Comparison of ENCODE assay signal across 9 cellular contexts in genomic region chr1:7962636-7963377, GRCh38. TPM values are rescaled to one million over a fixed set of nuclear protein-coding genes. Genes with fewer than 3 reads are reported as not detected.
DNase-seq lines count a peak whose midpoint lies in the region; ATAC-seq and TF ChIP-seq lines count a peak whose summit lies in the region.
"Had no signal": no experiment of that assay in that cellular context is flagged by ENCODE, and none has a peak within 500 bp of the region (broad histone marks: within the 10 kb centered on the region; RNA-seq: fewer than 3 reads in every experiment).

No MANE protein-coding gene starts in this region.

- H3K36me3 Mint-ChIP-seq in activated naive CD8-positive, alpha-beta T cell treated with anti-CD3 and anti-CD28 coated beads for 36 hours = peaks cover 55% of the 10 kb centered on the region
- H3K36me3 Mint-ChIP-seq in type B pancreatic cell = peaks cover 22% of the 10 kb centered on the region

- H3K27me3 Mint-ChIP-seq in activated naive CD8-positive, alpha-beta T cell treated with anti-CD3 and anti-CD28 coated beads for 36 hours = no peaks in the 10 kb centered on the region
- H3K27me3 Mint-ChIP-seq in type B pancreatic cell = no peaks in the 10 kb centered on the region

- peak overlapping the region; percentile 97 for H3K27ac Mint-ChIP-seq in activated naive CD8-positive, alpha-beta T cell treated with anti-CD3 and anti-CD28 coated beads for 36 hours
- H3K27ac Mint-ChIP-seq in type B pancreatic cell = peak overlapping the region; percentile 95

- intact Hi-C loops in left ventricle myocardium inferior (cut with micrococcal nuclease) = no loop called here
- intact Hi-C loops in Right ventricle myocardium inferior (cut with DNase I) = no loop called here

- H3K27me3 ChIP-seq in left ventricle myocardium inferior (ENCODE audit: low read depth) (no peaks in the 10 kb centered on the region), kidney epithelial cell (ENCODE audit: control insufficient read depth, insufficient read depth, low read length) (no peaks in the 10 kb centered on the region)

- H3K4me3 ChIP-seq in left ventricle myocardium inferior (peak overlapping the region; percentile 76), kidney epithelial cell (ENCODE audit: low read depth, low read length) (peak overlapping the region; percentile 92)

- H3K4me1 Mint-ChIP-seq in activated naive CD8-positive, alpha-beta T cell treated with anti-CD3 and anti-CD28 coated beads for 36 hours = peaks cover 48% of the 10 kb centered on the region
- peaks cover 22% of the 10 kb centered on the region for H3K4me1 Mint-ChIP-seq in type B pancreatic cell (ENCODE audit: unreplicated experiment)

- no peaks in the 10 kb centered on the region for H3K9me3 Mint-ChIP-seq in activated naive CD8-positive, alpha-beta T cell treated with anti-CD3 and anti-CD28 coated beads for 36 hours
- H3K9me3 Mint-ChIP-seq in type B pancreatic cell = no peaks in the 10 kb centered on the region

- no peak for ATAC-seq in Right ventricle myocardium inferior
- no peak for ATAC-seq in GM18861 (IDR thresholded peaks at IDR 0.05; ENCODE audit: unreplicated experiment)

- peak overlapping the region; percentile 98 for H3K4me3 Mint-ChIP-seq in activated naive CD8-positive, alpha-beta T cell treated with anti-CD3 and anti-CD28 coated beads for 36 hours
- peak overlapping the region; percentile 95 for H3K4me3 Mint-ChIP-seq in type B pancreatic cell

- DNase-seq in left ventricle myocardium inferior = no peak
- no peak for DNase-seq in Right ventricle myocardium inferior (ENCODE audit: missing footprints)
- DNase-seq in activated naive CD8-positive, alpha-beta T cell treated with anti-CD3 and anti-CD28 coated beads for 36 hours = no peak
- no peak for DNase-seq in kidney epithelial cell (ENCODE audit: low read depth)
- no peak for DNase-seq in type B pancreatic cell (ENCODE audit: extremely low spot score, unreplicated experiment)
- no peak for DNase-seq in NCI-H2227 treated with DMSO at 0.1 percent for 48 hours (lab: John Stamatoyannopoulos, UW)
- no peak for DNase-seq in caudate nucleus (lab: John Stamatoyannopoulos, UW)
- DNase-seq: hippocampal formation had no signal

- H3K4me1 ChIP-seq in left ventricle myocardium inferior = peaks cover 69% of the 10 kb centered on the region

- H3K27ac ChIP-seq in left ventricle myocardium inferior (replicated peaks) (peak overlapping the region; percentile 92), caudate nucleus (ENCODE audit: low read depth, low read length) (no peak overlapping the region)

- H3K36me3 ChIP-seq in left ventricle myocardium inferior (peaks cover 48% of the 10 kb centered on the region), kidney epithelial cell (ENCODE audit: control insufficient read depth, insufficient read depth, low read length) (peaks cover 7% of the 10 kb centered on the region)

- TF ChIP-seq CTCF in left ventricle myocardium inferior (IDR thresholded peaks at IDR 0.05; ENCODE audit: borderline replicate concordance) = no peak
- no peak for TF ChIP-seq CTCF in kidney epithelial cell (IDR thresholded peaks at IDR 0.05; ENCODE audit: insufficient read depth, low read length, poor library complexity, severe bottlenecking)
- no peak for TF ChIP-seq CTCF in type B pancreatic cell (conservative IDR thresholded peaks at IDR 0.05)

- H3K9me3 ChIP-seq in left ventricle myocardium inferior (replicated peaks) = no peaks in the 10 kb centered on the region

RNA-seq across cellular contexts. Expression of gene PARK7, which starts 1.3 kb away (rescaled TPM):
- 329 TPM for total RNA-seq in left ventricle myocardium inferior
- 372 TPM for total RNA-seq in Right ventricle myocardium inferior
- total RNA-seq in activated naive CD8-positive, alpha-beta T cell treated with anti-CD3 and anti-CD28 coated beads for 36 hours = 100 to 1,000 TPM; 565 to 569 TPM
- 183 and 228 TPM in 2 replicates for total RNA-seq in kidney epithelial cell
- 206 and 279 TPM in 2 replicates for total RNA-seq in type B pancreatic cell (ENCODE audit: low replicate concordance)

RNA-seq across cellular contexts. Expression of gene TNFRSF9, which starts 22.2 kb away (rescaled TPM):
- total RNA-seq in left ventricle myocardium inferior = not detected
- total RNA-seq in Right ventricle myocardium inferior = not detected
- 100 to 1,000 TPM; 146 to 149 TPM for total RNA-seq in activated naive CD8-positive, alpha-beta T cell treated with anti-CD3 and anti-CD28 coated beads for 36 hours
- total RNA-seq in kidney epithelial cell = 4.6 and 5.6 TPM in 2 replicates
- total RNA-seq in type B pancreatic cell (ENCODE audit: low replicate concordance) = 0.39 and 3.8 TPM in 2 replicates

Comparison
In these comparisons a context has a peak if more than half of its experiments do, and no peak if none do; other contexts are left out.
1. RNA of gene TNFRSF9, which starts 22.2 kb away (total RNA-seq): 146 to 149 TPM in activated naive CD8-positive, alpha-beta T cell treated with anti-CD3 and anti-CD28 coated beads for 36 hours; 4.6 to 5.6 TPM in kidney epithelial cell, 0.39 to 3.8 TPM in type B pancreatic cell, not detected in left ventricle myocardium inferior (single experiment) and not detected in Right ventricle myocardium inferior (single experiment); every median in the first group is over 10 times any median in the second.